35 cellular contexts compared by ENCODE assay signal in genomic region chr3:68941055-68941454, GRCh38. TPM values are rescaled to one million over a fixed set of nuclear protein-coding genes. Genes with fewer than 3 reads are reported as not detected.
A peak's percentile ranks its signal among the peaks of the same experiment; 100 is the strongest.
DNase-seq lines count a peak whose midpoint lies in the region; ATAC-seq and TF ChIP-seq lines count a peak whose summit lies in the region.
"Had no signal": no experiment of that assay in that cellular context is flagged by ENCODE, and none has a peak within 500 bp of the region (broad histone marks: within the 10 kb centered on the region; RNA-seq: fewer than 3 reads in every experiment).

No MANE protein-coding gene starts in this region.

- H3K27me3 ChIP-seq in body of pancreas (peaks cover 0 to 3% of the 10 kb centered on the region in 2 donors), esophagus muscularis mucosa (peaks cover 0 to 16% (median 0%) of the 10 kb centered on the region in 4 donors), neural progenitor cell (no peaks in the 10 kb centered on the region), A673 (replicated peaks; ENCODE audit: insufficient read depth, low read depth, low read length, poor library complexity) (no peaks in the 10 kb centered on the region)
- H3K27me3 ChIP-seq: BLaER1; BLaER1 treated with 17β-estradiol and CSF1 and Interleukin-3, amounts not matched to agents 10 nM and 100 nM had no signal

- H3K9me3 ChIP-seq in body of pancreas (no peaks in the 10 kb centered on the region), esophagus muscularis mucosa (no peaks in the 10 kb centered on the region), neural progenitor cell (ENCODE audit: low read depth) (no peaks in the 10 kb centered on the region), A673 (ENCODE audit: low read depth, low read length, poor library complexity, severe bottlenecking) (no peaks in the 10 kb centered on the region)
- H3K9me3 ChIP-seq: A549; BE2C; BLaER1; BLaER1 treated with 17β-estradiol and CSF1 and Interleukin-3, amounts not matched to agents 10 nM and 100 nM; Caco-2 had no signal

- H3K4me2 ChIP-seq in neural progenitor cell, result no peak overlapping the region
- H3K4me2 ChIP-seq: A549; BLaER1; BLaER1 treated with 17β-estradiol and CSF1 and Interleukin-3, amounts not matched to agents 10 nM and 100 nM had no signal

- no peaks in the 10 kb centered on the region for H4K20me1 ChIP-seq in neural progenitor cell (ENCODE audit: low read depth)
- H4K20me1 ChIP-seq: BLaER1; BLaER1 treated with 17β-estradiol and CSF1 and Interleukin-3, amounts not matched to agents 10 nM and 100 nM had no signal

- H3K27ac ChIP-seq in body of pancreas (no peak overlapping the region), esophagus muscularis mucosa (replicated peaks in 1 of 4) (no peak overlapping the region), neural progenitor cell (no peak overlapping the region), A673 (ENCODE audit: low read depth, low read length, poor library complexity, severe bottlenecking) (no peak overlapping the region)
- H3K27ac ChIP-seq: 22Rv1; A549; BLaER1; BLaER1 treated with 17β-estradiol and CSF1 and Interleukin-3, amounts not matched to agents 10 nM and 100 nM; C4-2B had no signal

- no peak overlapping the region for H3K9ac ChIP-seq in neural progenitor cell
- H3K9ac ChIP-seq: BLaER1; BLaER1 treated with 17β-estradiol and CSF1 and Interleukin-3, amounts not matched to agents 10 nM and 100 nM had no signal

- WGBS in body of pancreas, 2 donors, result 38 to 40% methylated on average over 6 of the region's 6 CpGs
- 74% methylated on average over 6 of the region's 6 CpGs for WGBS in esophagus muscularis mucosa

- DNase-seq in body of pancreas (peak in 2 of 4 donors; percentile 6 to 9), esophagus muscularis mucosa (ENCODE audit: extremely low spot score) (peak; percentile 78), neural progenitor cell (ENCODE audit: low spot score) (no peak), A673 (ENCODE audit: low spot score) (no peak)
- DNase-seq in activated CD4-positive, alpha-beta T cell treated with anti-CD3 and anti-CD28 coated beads, Interleukin-2, amount 50 U/mL, for 1 hour, result no peak
- DNase-seq: 8988T; ACHN; AML-193; BE2C; C1 segment of cervical spinal cord; Caco-2; Calu3; CD4-positive, alpha-beta memory T cell; CD4-positive, alpha-beta T cell; CD4-positive, CD25-positive, alpha-beta regulatory T cell; CD8-positive, alpha-beta memory T cell; CD8-positive, alpha-beta T cell; COR-L47; DMS 273 treated with DMSO at 0.1 percent for 48 hours; DMS153; DMS53; DMS79; DMS79 treated with DMSO at 0.1 percent for 48 hours; DND-41; EL had no signal

- H3K4me1 ChIP-seq in body of pancreas (no peaks in the 10 kb centered on the region), esophagus muscularis mucosa (no peaks in the 10 kb centered on the region), neural progenitor cell (peaks cover 10% of the 10 kb centered on the region), A673 (ENCODE audit: insufficient read depth, low read length, poor library complexity, severe bottlenecking) (no peaks in the 10 kb centered on the region)
- H3K4me1 ChIP-seq: A549, Caco-2 had no signal

- H3F3A ChIP-seq in neural progenitor cell (ENCODE audit: low read depth), result no peaks in the 10 kb centered on the region

- POLR2A ChIA-PET in A673 (lab: Charles Lee; ENCODE audit: low non-redundant PET), result no interaction called here

- ATAC-seq in body of pancreas, result peak; percentile 64
- ATAC-seq in HG02642 (IDR thresholded peaks at IDR 0.05; ENCODE audit: poor library complexity, unreplicated experiment), result no peak
- ATAC-seq: A549; CD8-positive, alpha-beta T cell had no signal

- H3K4me3 Mint-ChIP-seq in neural progenitor cell, result no peak overlapping the region
- H3K4me3 Mint-ChIP-seq: B cell; CD14-positive monocyte; CD4-positive, alpha-beta memory T cell; CD4-positive, alpha-beta T cell; CD4-positive, CD25-positive, alpha-beta regulatory T cell; CD8-positive, alpha-beta memory T cell; CD8-positive, alpha-beta T cell had no signal

- H2AFZ ChIP-seq in neural progenitor cell (replicated peaks), result no peak overlapping the region

- TF ChIP-seq CTCF in body of pancreas (IDR thresholded peaks at IDR 0.05) (no peak), esophagus muscularis mucosa (IDR thresholded peaks at IDR 0.05) (no peak), neural progenitor cell (IDR thresholded peaks at IDR 0.05) (no peak), A673 (conservative IDR thresholded peaks at IDR 0.05; ENCODE audit: low read depth, low read length) (no peak)

- no peak overlapping the region for H3K4me3 ChIP-seq in body of pancreas
- H3K4me3 ChIP-seq in esophagus muscularis mucosa, result no peak overlapping the region
- no peak overlapping the region for H3K4me3 ChIP-seq in neural progenitor cell
- no peak overlapping the region for H3K4me3 ChIP-seq in A673 (ENCODE audit: low read depth, low read length, poor library complexity, severe bottlenecking)
- H3K4me3 ChIP-seq: A549; BLaER1; BLaER1 treated with 17β-estradiol and CSF1 and Interleukin-3, amounts not matched to agents 10 nM and 100 nM had no signal

- CTCF ChIA-PET in A673 (lab: Charles Lee), result no interaction called here

- H3K36me3 ChIP-seq in body of pancreas (replicated peaks in 1 of 2; ENCODE audit: insufficient read depth in 1 of 2, low read depth in 2 of 2) (no peaks in the 10 kb centered on the region), esophagus muscularis mucosa (no peaks in the 10 kb centered on the region), neural progenitor cell (no peaks in the 10 kb centered on the region), A673 (ENCODE audit: insufficient read depth, low read length, poor library complexity, severe bottlenecking) (no peaks in the 10 kb centered on the region)
- H3K36me3 ChIP-seq: BE2C; BLaER1; BLaER1 treated with 17β-estradiol and CSF1 and Interleukin-3, amounts not matched to agents 10 nM and 100 nM had no signal

- no peaks in the 10 kb centered on the region for H3K36me3 Mint-ChIP-seq in neural progenitor cell
- H3K36me3 Mint-ChIP-seq: CD14-positive monocyte; CD4-positive, alpha-beta memory T cell; CD4-positive, CD25-positive, alpha-beta regulatory T cell; CD8-positive, alpha-beta memory T cell; CD8-positive, alpha-beta T cell had no signal

- no peak for TF ChIP-seq EP300 in esophagus muscularis mucosa (IDR thresholded peaks at IDR 0.05)

- TF ChIP-seq POLR2A in body of pancreas (IDR thresholded peaks at IDR 0.05) (no peak), esophagus muscularis mucosa (IDR thresholded peaks at IDR 0.05; ENCODE audit: low read depth) (no peak)

- H3K9me3 Mint-ChIP-seq in neural progenitor cell, result no peaks in the 10 kb centered on the region
- H3K9me3 Mint-ChIP-seq: CD4-positive, alpha-beta T cell; CD4-positive, CD25-positive, alpha-beta regulatory T cell; CD8-positive, alpha-beta memory T cell; CD8-positive, alpha-beta T cell had no signal

- BruUV-seq in A673 (replicated peaks; lab: Mats Ljungman, UMichigan), result no TSS peak

- H3K4me1 Mint-ChIP-seq in neural progenitor cell, result peaks cover 31% of the 10 kb centered on the region
- H3K4me1 Mint-ChIP-seq: B cell; CD14-positive monocyte; CD4-positive, alpha-beta memory T cell; CD8-positive, alpha-beta memory T cell had no signal

- peaks cover 5% of the 10 kb centered on the region for H3K27me3 Mint-ChIP-seq in neural progenitor cell (ENCODE audit: insufficient read depth, low read depth)

- intact Hi-C loops in body of pancreas (cut with DNase I) (no loop called here), esophagus muscularis mucosa (cut with DNase I) (no loop called here), A673 (cut with micrococcal nuclease; ENCODE audit: unreplicated experiment) (no loop called here)

- peak overlapping the region; percentile 34 for H3K27ac Mint-ChIP-seq in neural progenitor cell
- H3K27ac Mint-ChIP-seq: B cell; CD14-positive monocyte; CD4-positive, alpha-beta memory T cell; CD4-positive, alpha-beta T cell; CD4-positive, CD25-positive, alpha-beta regulatory T cell; CD8-positive, alpha-beta memory T cell; CD8-positive, alpha-beta T cell had no signal

- H3K79me2 ChIP-seq in neural progenitor cell (ENCODE audit: low read depth), result no peaks in the 10 kb centered on the region

RNA-seq across cellular contexts. Expression of gene TAFA4, which starts 8.7 kb away (rescaled TPM):
- under 1 TPM in 1 of 2 donors, not detected in 1; 0.99 TPM for total RNA-seq in body of pancreas
- not detected for total RNA-seq in esophagus muscularis mucosa
- total RNA-seq in neural progenitor cell (ENCODE audit: low replicate concordance), result 0.50 and 1.9 TPM in 2 replicates
- not detected in 2 replicates for total RNA-seq in A673 (2021)
- total RNA-seq: A172; B cell; Caco-2; Calu3; CD4-positive, alpha-beta memory T cell; CD4-positive, alpha-beta T cell; CD4-positive, CD25-positive, alpha-beta regulatory T cell; CD8-positive, alpha-beta memory T cell; CD8-positive, alpha-beta T cell; Daoy had no signal
